In genomic region chr2:677056-677949, GRCh38 we compare ENCODE assay signal across 1 cellular context.
A peak's percentile ranks its signal among the peaks of the same experiment; 100 is the strongest.
TF ChIP-seq lines count a peak whose summit lies in the region.

TSS of gene TMEM18 (minus strand) at chr2:677406. CDS start at chr2:677345, 61 bp downstream.

TF ChIP-seq in HepG2, 621 proteins besides CTCF, POLR2A, EP300 and RAD21 (continued from another document and continues in another):
- TF ChIP-seq ARID3A (IDR thresholded peaks at IDR 0.05; ENCODE audit: low read depth, low read length) (no peak), ZNF276 (CRISPR knock-in tag; IDR thresholded peaks at IDR 0.05; ENCODE audit: low read depth) (peak; percentile 93; the same call in 1 of the 2 replicates), ZNF674 (CRISPR knock-in tag; IDR thresholded peaks at IDR 0.05; ENCODE audit: low read depth) (0 out of 2 replicates have a peak, but pooled peaks have one; percentile 13), EHMT2 (IDR thresholded peaks at IDR 0.05; ENCODE audit: borderline replicate concordance, low read depth, low read length) (no peak), AFF4 (CRISPR knock-in tag; IDR thresholded peaks at IDR 0.05) (peak; percentile 75), ZNF124 (CRISPR knock-in tag; IDR thresholded peaks at IDR 0.05) (no peak), HNF4A (CRISPR knock-in tag; IDR thresholded peaks at IDR 0.05) (peak; percentile 20; the same call in 1 of the 2 replicates), TAF15 (IDR thresholded peaks at IDR 0.05; ENCODE audit: low read depth, low read length, poor library complexity, severe bottlenecking) (no peak), MXD1 (CRISPR knock-in tag; IDR thresholded peaks at IDR 0.05) (peak; percentile 73), KDM5A (IDR thresholded peaks at IDR 0.05; ENCODE audit: borderline replicate concordance, low read length) (peak; percentile 81), FOXK1 (CRISPR knock-in tag; IDR thresholded peaks at IDR 0.05; ENCODE audit: borderline replicate concordance, low read depth) (peak; percentile 61; the same call in 1 of the 2 replicates), ZNF563 (CRISPR knock-in tag; IDR thresholded peaks at IDR 0.05) (peak; percentile 94), KAT8 (CRISPR knock-in tag; IDR thresholded peaks at IDR 0.05) (peak; percentile 97), ZNF562 (CRISPR knock-in tag; IDR thresholded peaks at IDR 0.05; ENCODE audit: borderline replicate concordance) (no peak), PITX1 (CRISPR knock-in tag; IDR thresholded peaks at IDR 0.05) (peak; percentile 86), CREM (IDR thresholded peaks at IDR 0.05) (peak; percentile 64; the same call in 1 of the 2 replicates), CREM (CRISPR knock-in tag; IDR thresholded peaks at IDR 0.05) (no peak), ZNF572 (CRISPR knock-in tag; IDR thresholded peaks at IDR 0.05) (peak; percentile 87; the same call in 1 of the 2 replicates), HIC2 (CRISPR knock-in tag; IDR thresholded peaks at IDR 0.05; ENCODE audit: low read depth) (no peak), JDP2 (CRISPR knock-in tag; IDR thresholded peaks at IDR 0.05; ENCODE audit: borderline replicate concordance) (no peak), MZF1 (CRISPR knock-in tag; IDR thresholded peaks at IDR 0.05; ENCODE audit: borderline replicate concordance) (no peak; the same call in 1 of the 2 replicates), ZNF12 (CRISPR knock-in tag; IDR thresholded peaks at IDR 0.05) (peak; percentile 56), ISL2 (CRISPR knock-in tag; IDR thresholded peaks at IDR 0.05) (peak; percentile 72), KDM1A (CRISPR knock-in tag; IDR thresholded peaks at IDR 0.05) (0 out of 2 replicates have a peak, but pooled peaks have one; percentile 48), FOXP1 (IDR thresholded peaks at IDR 0.05) (no peak), FOXP1 (CRISPR knock-in tag; IDR thresholded peaks at IDR 0.05) (0 out of 2 replicates have a peak, but pooled peaks have one; percentile 6), BRF2 (CRISPR knock-in tag; IDR thresholded peaks at IDR 0.05) (peak; percentile 98), ZHX1 (CRISPR knock-in tag; IDR thresholded peaks at IDR 0.05; ENCODE audit: low read depth) (peak; percentile 87), KAT2B (IDR thresholded peaks at IDR 0.05; ENCODE audit: borderline replicate concordance, low read depth, low read length) (0 out of 2 replicates have a peak, but pooled peaks have one; percentile 22), ZNF770 (CRISPR knock-in tag; IDR thresholded peaks at IDR 0.05) (peak; percentile 41; the same call in 1 of the 2 replicates), ZNF615 (CRISPR knock-in tag; IDR thresholded peaks at IDR 0.05; ENCODE audit: borderline replicate concordance) (0 out of 2 replicates have a peak, but pooled peaks have one; percentile 32), SP2 (CRISPR knock-in tag; IDR thresholded peaks at IDR 0.05) (no peak), ZNF512B (CRISPR knock-in tag; IDR thresholded peaks at IDR 0.05; ENCODE audit: borderline replicate concordance) (no peak; the same call in 1 of the 2 replicates), ZNF510 (CRISPR knock-in tag; IDR thresholded peaks at IDR 0.05; ENCODE audit: low read depth) (peak; percentile 21; the same call in 1 of the 2 replicates), MAF1 (CRISPR knock-in tag; IDR thresholded peaks at IDR 0.05; ENCODE audit: borderline replicate concordance) (peak; percentile 80; the same call in 1 of the 2 replicates), ZNF691 (CRISPR knock-in tag; IDR thresholded peaks at IDR 0.05; ENCODE audit: borderline replicate concordance, low read depth) (peak; percentile 82; the same call in 1 of the 2 replicates)
